24 cellular contexts compared by ENCODE assay signal in genomic region chr9:20494035-20494434, GRCh38.
A peak's percentile ranks its signal among the peaks of the same experiment; 100 is the strongest.
DNase-seq lines count a peak whose midpoint lies in the region; TF ChIP-seq lines count a peak whose summit lies in the region.
"Had no signal": no experiment of that assay in that cellular context is flagged by ENCODE, and none has a peak within 500 bp of the region (broad histone marks: within the 10 kb centered on the region; RNA-seq: fewer than 3 reads in every experiment).

No MANE protein-coding gene starts in this region.

- H3K27ac Mint-ChIP-seq in nephron progenitor cell = peak overlapping the region; percentile 31
- no peak overlapping the region for H3K27ac Mint-ChIP-seq in chondrocyte (ENCODE audit: unreplicated experiment)
- H3K27ac Mint-ChIP-seq: CD14-positive monocyte; CD4-positive, alpha-beta T cell; CD8-positive, alpha-beta memory T cell; H9; HFFc6 had no signal

- peaks cover 65% of the 10 kb centered on the region for H3K4me1 Mint-ChIP-seq in nephron progenitor cell
- H3K4me1 Mint-ChIP-seq in chondrocyte (ENCODE audit: low read depth) = no peaks in the 10 kb centered on the region

- 90 to 94% methylated on average over 1 of the region's 1 CpG for WGBS in sigmoid colon, 2 donors

- H3K27ac ChIP-seq in cardiac muscle cell (peak overlapping the region; percentile 16), sigmoid colon (no peak overlapping the region)
- H3K27ac ChIP-seq: A549; BLaER1 treated with 17β-estradiol and CSF1 and Interleukin-3, amounts not matched to agents 10 nM and 100 nM; GM23248 had no signal

- H3K4me3 ChIP-seq in cardiac muscle cell (no peak overlapping the region), sigmoid colon (no peak overlapping the region)
- H3K4me3 ChIP-seq: A549; BLaER1 treated with 17β-estradiol and CSF1 and Interleukin-3, amounts not matched to agents 10 nM and 100 nM; GM12878; GM23248 had no signal

- TF ChIP-seq EP300 in sigmoid colon (IDR thresholded peaks at IDR 0.05) = no peak

- H3K4me3 Mint-ChIP-seq in nephron progenitor cell = no peak overlapping the region
- no peak overlapping the region for H3K4me3 Mint-ChIP-seq in chondrocyte (ENCODE audit: unreplicated experiment)
- H3K4me3 Mint-ChIP-seq: CD14-positive monocyte; CD4-positive, alpha-beta T cell; CD8-positive, alpha-beta memory T cell; H9; HFFc6 had no signal

- intact Hi-C loops in cardiac septum (cut with DNase I) (no loop called here), sigmoid colon (cut with DNase I) (loop anchor here (5.0 kb wide), 1 partner anchor 48 kb away; no protein-coding TSS in a partner anchor)

- no peaks in the 10 kb centered on the region for H3K27me3 ChIP-seq in cardiac muscle cell
- H3K27me3 ChIP-seq in sigmoid colon = no peaks in the 10 kb centered on the region
- H3K27me3 ChIP-seq: BE2C; BLaER1 treated with 17β-estradiol and CSF1 and Interleukin-3, amounts not matched to agents 10 nM and 100 nM had no signal

- TF ChIP-seq CTCF in cardiac muscle cell (IDR thresholded peaks at IDR 0.05; ENCODE audit: low read depth, low read length) (no peak), nephron progenitor cell (IDR thresholded peaks at IDR 0.05) (no peak), sigmoid colon (IDR thresholded peaks at IDR 0.05) (no peak), chondrocyte (IDR thresholded peaks at IDR 0.05) (no peak)

- DNase-seq in cardiac muscle cell (ENCODE audit: low read depth in 1 of 2, low spot score in 1 of 2) = no peak
- DNase-seq in cardiac septum (ENCODE audit: low spot score) = no peak
- DNase-seq in NCI-H226 = peak; percentile 23
- DNase-seq in nephron progenitor cell = no peak
- no peak for DNase-seq in sigmoid colon
- DNase-seq in SHP77 treated with DMSO at 0.1 percent for 48 hours (lab: John Stamatoyannopoulos, UW) = no peak
- DNase-seq in chondrocyte (ENCODE audit: low spot score) = no peak
- DNase-seq: 8988T; ACHN; AML-193; BE2C; CD4-positive, alpha-beta T cell; CD8-positive, alpha-beta memory T cell; DMS 273 treated with DMSO at 0.1 percent for 48 hours; DMS79; EL; GDM1; GM23248; H9; HFFc6 had no signal

- H3K9me3 Mint-ChIP-seq in nephron progenitor cell = no peaks in the 10 kb centered on the region
- H3K9me3 Mint-ChIP-seq in chondrocyte (ENCODE audit: low read depth) = peaks cover 4% of the 10 kb centered on the region
- H3K9me3 Mint-ChIP-seq: CD14-positive monocyte; CD4-positive, alpha-beta T cell; CD8-positive, alpha-beta memory T cell; H9; HFFc6 had no signal

- peaks cover 20% of the 10 kb centered on the region for H3K36me3 Mint-ChIP-seq in nephron progenitor cell (ENCODE audit: low read depth)
- no peaks in the 10 kb centered on the region for H3K36me3 Mint-ChIP-seq in chondrocyte (ENCODE audit: low read depth)
- H3K36me3 Mint-ChIP-seq: CD14-positive monocyte had no signal

- H3K4me1 ChIP-seq in cardiac muscle cell (ENCODE audit: low read depth) (peaks cover 44% of the 10 kb centered on the region), sigmoid colon (peaks cover 0 to 27% (median 17%) of the 10 kb centered on the region in 4 donors)
- H3K4me1 ChIP-seq: A549; BE2C; BLaER1 treated with 17β-estradiol and CSF1 and Interleukin-3, amounts not matched to agents 10 nM and 100 nM had no signal

- no peaks in the 10 kb centered on the region for H3K36me3 ChIP-seq in cardiac muscle cell
- no peaks in the 10 kb centered on the region for H3K36me3 ChIP-seq in sigmoid colon
- H3K36me3 ChIP-seq: BE2C; BLaER1 treated with 17β-estradiol and CSF1 and Interleukin-3, amounts not matched to agents 10 nM and 100 nM had no signal

- H3K27me3 Mint-ChIP-seq in nephron progenitor cell (ENCODE audit: low read depth, poor library complexity) = no peaks in the 10 kb centered on the region
- H3K27me3 Mint-ChIP-seq in chondrocyte (ENCODE audit: low read depth) = peaks cover 1% of the 10 kb centered on the region
- H3K27me3 Mint-ChIP-seq: CD4-positive, alpha-beta T cell; CD8-positive, alpha-beta memory T cell had no signal

- TF ChIP-seq POLR2A in sigmoid colon (IDR thresholded peaks at IDR 0.05) = no peak

- H3K9me3 ChIP-seq in cardiac muscle cell (ENCODE audit: low read depth) = no peaks in the 10 kb centered on the region
- no peaks in the 10 kb centered on the region for H3K9me3 ChIP-seq in sigmoid colon
- H3K9me3 ChIP-seq: A549; BE2C; BLaER1 treated with 17β-estradiol and CSF1 and Interleukin-3, amounts not matched to agents 10 nM and 100 nM had no signal
